ENCODE assay signal across 15 cellular contexts in genomic region chr13:32032780-32033179, GRCh38. TPM values are rescaled to one million over a fixed set of nuclear protein-coding genes. Genes with fewer than 3 reads are reported as not detected.
A peak's percentile ranks its signal among the peaks of the same experiment; 100 is the strongest.
DNase-seq lines count a peak whose midpoint lies in the region; ATAC-seq and TF ChIP-seq lines count a peak whose summit lies in the region.
"Had no signal": no experiment of that assay in that cellular context is flagged by ENCODE, and none has a peak within 500 bp of the region (broad histone marks: within the 10 kb centered on the region; RNA-seq: fewer than 3 reads in every experiment).

No MANE protein-coding gene starts in this region.

- no peak overlapping the region for H2AFZ ChIP-seq in neuronal stem cell (ENCODE audit: low read length)

- no peak overlapping the region for H3K14ac ChIP-seq in neuronal stem cell (ENCODE audit: low read length)

- no peak overlapping the region for H2BK12ac ChIP-seq in neuronal stem cell (ENCODE audit: low read length)

- H3K4me3 Mint-ChIP-seq in effector memory CD8-positive, alpha-beta T cell, result peak overlapping the region in 1 of 2 donors; percentile 31

- H3K4me3 ChIP-seq in dorsolateral prefrontal cortex, result peak overlapping the region; percentile 54 to 95 (median 80)
- peak overlapping the region; percentile 92 for H3K4me3 ChIP-seq in psoas muscle
- no peak overlapping the region for H3K4me3 ChIP-seq in neuronal stem cell (ENCODE audit: low read length in 2 of 2)
- H3K4me3 ChIP-seq: A549 had no signal

- WGBS in psoas muscle, 3 donors, result 83 to 92% (median 84%) methylated on average over 1 of the region's 1 CpG
- WGBS in neuronal stem cell (ENCODE audit: extremely low coverage in 2 of 2, insufficient read length in 2 of 2, insufficient replicate concordance in 1 of 2), 2 donors, result no CpG with 5 or more reads among the region's 1 CpG

- H3K4ac ChIP-seq in neuronal stem cell (ENCODE audit: low read length), result no peak overlapping the region

- H3K27ac ChIP-seq in dorsolateral prefrontal cortex (peak overlapping the region in 26 of 59 donors; percentile 19 to 96 (median 90)), psoas muscle (no peak overlapping the region), neuronal stem cell (replicated peaks; ENCODE audit: low read length) (no peak overlapping the region)
- H3K27ac ChIP-seq: A549 had no signal

- peaks cover 5% of the 10 kb centered on the region for H3K36me3 Mint-ChIP-seq in effector memory CD8-positive, alpha-beta T cell (ENCODE audit: insufficient read depth)
- H3K36me3 Mint-ChIP-seq: memory B cell had no signal

- H3K4me2 ChIP-seq in neuronal stem cell (ENCODE audit: insufficient read depth, low read length, poor library complexity, severe bottlenecking), result no peak overlapping the region

- H3K79me1 ChIP-seq in neuronal stem cell (ENCODE audit: low read depth, low read length), result no peaks in the 10 kb centered on the region

- H3K27ac Mint-ChIP-seq in effector memory CD8-positive, alpha-beta T cell, result no peak overlapping the region
- H3K27ac Mint-ChIP-seq: H9 had no signal

- H3K4me1 ChIP-seq in psoas muscle (peaks cover 8% of the 10 kb centered on the region), neuronal stem cell (ENCODE audit: control insufficient read depth in 2 of 2, insufficient read depth in 1 of 2, low read depth in 1 of 2, low read length in 2 of 2) (peaks cover 8 to 13% of the 10 kb centered on the region in 2 donors)
- H3K4me1 ChIP-seq: A549 had no signal

- no peak overlapping the region for H2BK15ac ChIP-seq in neuronal stem cell (ENCODE audit: low read length)

- no peak overlapping the region for H2AK5ac ChIP-seq in neuronal stem cell (ENCODE audit: low read depth, low read length)

- TF ChIP-seq CTCF in dorsolateral prefrontal cortex (IDR thresholded peaks at IDR 0.05 in 54 of 56, conservative IDR thresholded peaks at IDR 0.05 in 2 of 56; ENCODE audit: low read depth in 1 of 56, partially characterized antibody in 56 of 56) (no peak), psoas muscle (IDR thresholded peaks at IDR 0.05) (no peak)

- H3K9ac ChIP-seq in neuronal stem cell (ENCODE audit: low read depth, low read length, poor library complexity), result no peak overlapping the region

- no peak overlapping the region for H2BK120ac ChIP-seq in neuronal stem cell (ENCODE audit: low read depth, low read length)

- no peak overlapping the region for H3K18ac ChIP-seq in neuronal stem cell (ENCODE audit: low read length)

- H3K4me1 Mint-ChIP-seq in effector memory CD8-positive, alpha-beta T cell (ENCODE audit: low read depth in 2 of 2), result peaks cover 10 to 18% of the 10 kb centered on the region in 2 donors

- DNase-seq in NCI-H2107 treated with DMSO at 0.1 percent for 48 hours (lab: John Stamatoyannopoulos, UW; ENCODE audit: unreplicated experiment) (peak; percentile 35), NCI-H2107 (lab: John Stamatoyannopoulos, UW) (no peak), NCI-H146 treated with DMSO at 0.1 percent for 48 hours (lab: John Stamatoyannopoulos, UW; ENCODE audit: unreplicated experiment) (peak; percentile 31), dorsolateral prefrontal cortex (no peak), psoas muscle (no peak), neuronal stem cell (ENCODE audit: low spot score) (no peak), cerebellum (ENCODE audit: low spot score) (no peak)
- no peak for DNase-seq in effector memory CD8-positive, alpha-beta T cell
- DNase-seq: DND-41, H9, NCI-H2029 treated with DMSO at 0.1 percent for 48 hours had no signal

- H3K36me3 ChIP-seq in psoas muscle (ENCODE audit: insufficient read depth in 1 of 2, low read depth in 1 of 2) (no peaks in the 10 kb centered on the region), neuronal stem cell (replicated peaks in 1 of 2; ENCODE audit: control insufficient read depth in 2 of 2, insufficient read depth in 2 of 2, low read length in 2 of 2) (no peaks in the 10 kb centered on the region)
- H3K36me3 ChIP-seq: esophagus muscularis mucosa had no signal

- H4K91ac ChIP-seq in neuronal stem cell (ENCODE audit: low read depth, low read length, poor library complexity), result no peak overlapping the region

- ATAC-seq in psoas muscle, result no peak
- no peak for ATAC-seq in effector memory CD8-positive, alpha-beta T cell (replicated peaks)
- ATAC-seq: A549, sciatic nerve had no signal

- no peaks in the 10 kb centered on the region for H3K9me3 ChIP-seq in psoas muscle
- H3K9me3 ChIP-seq in neuronal stem cell (replicated peaks in 1 of 2; ENCODE audit: control insufficient read depth in 2 of 2, insufficient read depth in 1 of 2, low read depth in 1 of 2, low read length in 2 of 2), result no peaks in the 10 kb centered on the region
- H3K9me3 ChIP-seq: A549, esophagus muscularis mucosa had no signal

- no peak overlapping the region for H4K8ac ChIP-seq in neuronal stem cell (ENCODE audit: low read depth, low read length)

- intact Hi-C loops in dorsolateral prefrontal cortex (cut with DNase I) (loop anchor here (5.0 kb wide), 2 partner anchors 130 to 280 kb away; no protein-coding TSS in a partner anchor), psoas muscle (cut with DNase I) (no loop called here)

- peaks cover 10 to 63% of the 10 kb centered on the region in 2 donors for H3K27me3 Mint-ChIP-seq in effector memory CD8-positive, alpha-beta T cell

- no peak overlapping the region for H3K23ac ChIP-seq in neuronal stem cell (ENCODE audit: low read depth, low read length, poor library complexity)

- H3K9me3 Mint-ChIP-seq in effector memory CD8-positive, alpha-beta T cell, result no peaks in the 10 kb centered on the region
- H3K9me3 Mint-ChIP-seq: H9, memory B cell had no signal

- H2BK5ac ChIP-seq in neuronal stem cell (ENCODE audit: low read length), result no peak overlapping the region

- no peaks in the 10 kb centered on the region for H3K27me3 ChIP-seq in dorsolateral prefrontal cortex
- H3K27me3 ChIP-seq in psoas muscle (ENCODE audit: insufficient read depth in 3 of 3, low read length in 2 of 3), result no peaks in the 10 kb centered on the region
- H3K27me3 ChIP-seq in neuronal stem cell (ENCODE audit: control insufficient read depth in 3 of 3, insufficient read depth in 3 of 3, low read depth in 1 of 3, low read length in 3 of 3), result no peaks in the 10 kb centered on the region
- H3K27me3 ChIP-seq: esophagus muscularis mucosa had no signal

RNA-seq across cellular contexts. Expression of gene FRY, which starts 1.2 kb away (rescaled TPM):
- total RNA-seq in dorsolateral prefrontal cortex (100 to 1,000 TPM in 69 of 120 experiments, 10 to 100 TPM in 51; 56.2 to 155 (median 103) TPM), psoas muscle (10 to 100 TPM; 24.0 to 56.9 (median 36.7) TPM), cerebellum (76.3 TPM)
- 10 to 100 TPM in 1 of 3 donors, 1 to 10 TPM in 2; 7.1 to 12.0 (median 9.1) TPM for polyA plus RNA-seq in psoas muscle
- polyA plus RNA-seq in neuronal stem cell (2013, experiment 1 of 2), result 2.1 TPM
- polyA plus RNA-seq in neuronal stem cell (2013, experiment 2 of 2), result 2.2 TPM

Comparison
In these comparisons a context has a peak if more than half of its experiments do, and no peak if none do; other contexts are left out.
1. DNase-seq: peak in NCI-H2107 treated with DMSO at 0.1 percent for 48 hours (single experiment) and NCI-H146 treated with DMSO at 0.1 percent for 48 hours (single experiment); none in NCI-H2107 (single experiment), dorsolateral prefrontal cortex (0 of 10), psoas muscle (0 of 2), neuronal stem cell (single experiment), effector memory CD8-positive, alpha-beta T cell (0 of 3) and cerebellum (single experiment).
2. H3K4me3 ChIP-seq: peak in dorsolateral prefrontal cortex (59 of 59) and psoas muscle (single experiment); none in neuronal stem cell (0 of 2).
3. intact Hi-C loops: an anchor here in dorsolateral prefrontal cortex (5.0 kb wide); none called in psoas muscle.